Comparison of ENCODE assay signal across 8 cellular contexts in genomic region chr16:84117482-84117843, GRCh38. TPM values are rescaled to one million over a fixed set of nuclear protein-coding genes. Genes with fewer than 3 reads are reported as not detected.
DNase-seq lines count a peak whose midpoint lies in the region; ATAC-seq and TF ChIP-seq lines count a peak whose summit lies in the region.

No MANE protein-coding gene starts in this region.

- H4K8ac ChIP-seq in H9 (replicated peaks; ENCODE audit: insufficient read length, low read depth, low read length), result no peak overlapping the region

- H3K9ac ChIP-seq in H9 (ENCODE audit: extremely low read depth, insufficient read length, low read length), result peak overlapping the region; percentile 59

- H3K14ac ChIP-seq in H9 (ENCODE audit: insufficient read depth, low read length), result no peak overlapping the region

- peak overlapping the region; percentile 91 for H3K27ac ChIP-seq in CD4-positive, alpha-beta memory T cell (ENCODE audit: low read depth, low read length)
- no peak overlapping the region for H3K27ac ChIP-seq in H9 (ENCODE audit: insufficient read length, low read depth, low read length)
- H3K27ac ChIP-seq in body of pancreas, result peak overlapping the region; percentile 80 to 94 (median 93)

- no peak overlapping the region for H2BK20ac ChIP-seq in H9 (ENCODE audit: low read depth, low read length, poor library complexity, severe bottlenecking)

- no peak overlapping the region for H3K23ac ChIP-seq in H9 (ENCODE audit: insufficient read length, low read depth, low read length)

- peaks cover 12% of the 10 kb centered on the region; the same call in 1 of the 2 replicates for H3K79me2 ChIP-seq in H9 (ENCODE audit: insufficient read depth, low read length)

- intact Hi-C loops in CD4-positive, alpha-beta memory T cell (cut with micrococcal nuclease), result loop anchor here (2.0 to 10.0 kb wide), 3 partner anchors 33 to 1567 kb away; partner anchors contain the start of gene GINS2
- intact Hi-C loops in body of pancreas (cut with DNase I), result no loop called here

- peak overlapping the region; percentile 70 to 96 (median 93) for H3K27ac Mint-ChIP-seq in CD4-positive, alpha-beta memory T cell
- H3K27ac Mint-ChIP-seq in H9, result peak overlapping the region in 1 of 3 experiments; percentile 96; a peak in 3 of 7 replicates

- POLR2A ChIA-PET in CD4-positive, alpha-beta memory T cell (lab: Charles Lee; ENCODE audit: partially characterized antibody), result interaction anchor here (0.8 to 3.2 kb wide), 16 partner anchors 12 to 1436 kb away, joined by 3 to 55 read pairs (median 5); partner anchors contain the start of genes DNAAF1, HSBP1, HSDL1 and MLYCD

- no peak overlapping the region for H3K4ac ChIP-seq in H9 (ENCODE audit: low read depth, low read length)

- no peak overlapping the region for H2AK5ac ChIP-seq in H9 (ENCODE audit: insufficient read length, low read length)

- H4K91ac ChIP-seq in H9 (ENCODE audit: insufficient read length, low read depth, low read length), result no peak overlapping the region

- CTCF ChIA-PET in CD4-positive, alpha-beta memory T cell (lab: Charles Lee; ENCODE audit: partially characterized antibody), result interaction anchor here (1.1 to 4.1 kb wide), 7 partner anchors 14 to 70 kb away, joined by 3 to 25 read pairs (median 4); partner anchors contain the start of genes DNAAF1, HSDL1 and TAF1C

- no peaks in the 10 kb centered on the region for H3K27me3 Mint-ChIP-seq in CD4-positive, alpha-beta memory T cell
- H3K27me3 Mint-ChIP-seq in H9 (ENCODE audit: low read depth), result no peaks in the 10 kb centered on the region

- TF ChIP-seq POLR2A in body of pancreas (IDR thresholded peaks at IDR 0.05), result no peak

- H2BK5ac ChIP-seq in H9 (ENCODE audit: insufficient read length, low read length), result no peak overlapping the region

- H3K36me3 ChIP-seq in CD4-positive, alpha-beta memory T cell (ENCODE audit: insufficient read depth, low read length), result no peaks in the 10 kb centered on the region
- H3K36me3 ChIP-seq in body of pancreas (replicated peaks in 1 of 2; ENCODE audit: insufficient read depth in 1 of 2, low read depth in 2 of 2), result no peaks in the 10 kb centered on the region

- H3K27me3 ChIP-seq in CD4-positive, alpha-beta memory T cell (ENCODE audit: insufficient read depth, low read length), result no peaks in the 10 kb centered on the region
- H3K27me3 ChIP-seq in H9 (ENCODE audit: insufficient read depth, low read length), result no peaks in the 10 kb centered on the region
- H3K27me3 ChIP-seq in body of pancreas, result no peaks in the 10 kb centered on the region

- H4K20me1 ChIP-seq in H9 (ENCODE audit: control insufficient read depth, insufficient read depth, insufficient read length), result no peaks in the 10 kb centered on the region

- H3K18ac ChIP-seq in H9 (ENCODE audit: insufficient read length, low read depth, low read length), result peak overlapping the region; percentile 9

- DNase-seq in CD4-positive, alpha-beta memory T cell, result peak in 2 of 5 donors; percentile 31 to 53
- DNase-seq in H9, result no peak
- DNase-seq in body of pancreas, result peak in 1 of 4 donors; percentile 21
- DNase-seq in inferior parietal cortex (ENCODE audit: extremely low spot score), result peak; percentile 60
- DNase-seq in stimulated activated CD4-positive, alpha-beta T cell treated with anti-CD3 and anti-CD28 coated beads, Interleukin-1b, Interleukin-23, amount 100 ng/mL, for 48 hours, result peak; percentile 48

- H2BK15ac ChIP-seq in H9 (ENCODE audit: low read depth, low read length), result no peak overlapping the region

- H3K4me1 ChIP-seq in CD4-positive, alpha-beta memory T cell (ENCODE audit: insufficient read depth, low read length), result peaks cover 34% of the 10 kb centered on the region
- H3K4me1 ChIP-seq in H9 (ENCODE audit: insufficient read depth, low read length), result no peaks in the 10 kb centered on the region; the same call in 1 of the 2 replicates
- peaks cover 24% of the 10 kb centered on the region for H3K4me1 ChIP-seq in body of pancreas

- H2BK120ac ChIP-seq in H9 (ENCODE audit: low read depth, low read length, poor library complexity, severe bottlenecking), result no peak overlapping the region

- TF ChIP-seq CTCF in H9 (conservative IDR thresholded peaks at IDR 0.05) (no peak), body of pancreas (IDR thresholded peaks at IDR 0.05) (no peak)

- H3K4me2 ChIP-seq in H9 (ENCODE audit: insufficient read depth, insufficient read length, low read length), result peak overlapping the region; percentile 74

- no peak overlapping the region for H2BK12ac ChIP-seq in H9 (ENCODE audit: insufficient read length, low read depth, low read length)

- WGBS in H9 (ENCODE audit: extremely low coverage, insufficient read length, low lambda C conversion rate), result no CpG with 5 or more reads among the region's 13 CpGs
- 6% methylated on average over 13 of the region's 13 CpGs for WGBS in body of pancreas, 2 donors

- H3K4me3 ChIP-seq in CD4-positive, alpha-beta memory T cell (ENCODE audit: low read length in 2 of 2), result peak overlapping the region; percentile 55 to 96
- peak overlapping the region; percentile 89 to 92 for H3K4me3 ChIP-seq in body of pancreas

- H3K56ac ChIP-seq in H9 (ENCODE audit: insufficient read length, low read depth, low read length), result no peak overlapping the region

- H3K79me1 ChIP-seq in H9 (ENCODE audit: insufficient read depth, low read depth, low read length, poor library complexity, severe bottlenecking), result no peaks in the 10 kb centered on the region

- no peak overlapping the region for H3T11ph ChIP-seq in H9 (ENCODE audit: low read length)

- H3K36me3 Mint-ChIP-seq in CD4-positive, alpha-beta memory T cell, result peaks cover 0 to 15% of the 10 kb centered on the region in 2 donors
- peaks cover 2 to 7% (median 7%) of the 10 kb centered on the region in 3 experiments; a peak in 5 of 7 replicates for H3K36me3 Mint-ChIP-seq in H9 (ENCODE audit: insufficient read depth in 1 of 3, low read depth in 3 of 3)

- H4K5ac ChIP-seq in H9 (ENCODE audit: insufficient read length, low read depth, low read length), result no peak overlapping the region

- no peaks in the 10 kb centered on the region for H3K9me3 ChIP-seq in CD4-positive, alpha-beta memory T cell (ENCODE audit: control insufficient read depth in 1 of 2, low read length in 2 of 2)
- H3K9me3 ChIP-seq in H9 (ENCODE audit: control insufficient read depth, low read depth, low read length) (no peaks in the 10 kb centered on the region), body of pancreas (no peaks in the 10 kb centered on the region)

- peaks cover 11 to 34% (median 21%) of the 10 kb centered on the region in 4 donors for H3K4me1 Mint-ChIP-seq in CD4-positive, alpha-beta memory T cell
- peaks cover 11 to 12% of the 10 kb centered on the region in 2 experiments for H3K4me1 Mint-ChIP-seq in H9

- no peak overlapping the region for H2AFZ ChIP-seq in H9 (ENCODE audit: low read length)

- ATAC-seq in body of pancreas (no peak), GM18502 (IDR thresholded peaks at IDR 0.05; ENCODE audit: poor library complexity, unreplicated experiment) (no peak), GM21825 (IDR thresholded peaks at IDR 0.05; ENCODE audit: unreplicated experiment) (no peak)

- H3K23me2 ChIP-seq in H9 (ENCODE audit: insufficient read length, low read depth, low read length, poor library complexity, severe bottlenecking), result peaks cover 10% of the 10 kb centered on the region

- H3K4me3 Mint-ChIP-seq in CD4-positive, alpha-beta memory T cell, result peak overlapping the region; percentile 86 to 96 (median 92)
- H3K4me3 Mint-ChIP-seq in H9, result peak overlapping the region; percentile 90 to 92

- no peaks in the 10 kb centered on the region for H3K9me3 Mint-ChIP-seq in CD4-positive, alpha-beta memory T cell
- no peaks in the 10 kb centered on the region for H3K9me3 Mint-ChIP-seq in H9

TF ChIP-seq in PFSK-1, 5 proteins besides CTCF, POLR2A, EP300 and RAD21:
- 0 out of 2 replicates have a peak, but pooled peaks have one; percentile 3 for TF ChIP-seq POLR2AphosphoS5 (IDR thresholded peaks at IDR 0.05; ENCODE audit: low read depth, low read length)
- TF ChIP-seq SIN3A (IDR thresholded peaks at IDR 0.05; ENCODE audit: borderline replicate concordance, insufficient read depth, low read length), result no peak
- no peak for TF ChIP-seq FOXP2 (optimal IDR thresholded peaks at IDR 0.05; ENCODE audit: borderline replicate concordance, extremely low read depth, extremely low read length, insufficient read depth)

RNA-seq across cellular contexts. Expression of gene MBTPS1, which starts 0.7 kb away (rescaled TPM):
- total RNA-seq in CD4-positive, alpha-beta memory T cell, result 100 to 1,000 TPM; 137 to 140 TPM
- 10 to 100 TPM; 53.9 to 61.4 TPM for polyA plus RNA-seq in CD4-positive, alpha-beta memory T cell
- total RNA-seq in H9 (2021), result 46.8 and 48.7 TPM in 2 replicates
- 32.7 TPM for polyA plus RNA-seq in PFSK-1 (2012; ENCODE audit: insufficient read length, low read depth)
- 10 to 100 TPM; 58.9 to 75.5 TPM for total RNA-seq in body of pancreas

RNA-seq across cellular contexts. Expression of gene HSDL1, which starts 27.5 kb away (rescaled TPM):
- total RNA-seq in CD4-positive, alpha-beta memory T cell, result 10 to 100 TPM; 20.1 to 23.0 TPM
- polyA plus RNA-seq in CD4-positive, alpha-beta memory T cell, result 10 to 100 TPM in 1 of 2 donors, 1 to 10 TPM in 1; 9.9 to 11.4 TPM
- total RNA-seq in H9 (2021) (34.2 and 38.2 TPM in 2 replicates), body of pancreas (1 to 10 TPM; 6.3 to 8.0 TPM)
- 13.7 TPM for polyA plus RNA-seq in PFSK-1 (2012; ENCODE audit: insufficient read length, low read depth)

RNA-seq across cellular contexts. Expression of gene DNAAF1, which starts 27.6 kb away (rescaled TPM):
- total RNA-seq in CD4-positive, alpha-beta memory T cell, result under 1 TPM in 1 of 2 experiments, not detected in 1; 0.19 TPM
- polyA plus RNA-seq in CD4-positive, alpha-beta memory T cell, result 1 to 10 TPM in 1 of 2 donors, not detected in 1; 1.2 TPM
- total RNA-seq in H9 (2021), result 0.15 TPM in 1 of 2 replicates, not detected in the other
- 0.24 TPM for polyA plus RNA-seq in PFSK-1 (2012; ENCODE audit: insufficient read length, low read depth)
- total RNA-seq in body of pancreas, result 1 to 10 TPM in 1 of 2 donors, under 1 TPM in 1; 0.99 to 1.3 TPM
